In the genomic region with DNA sequence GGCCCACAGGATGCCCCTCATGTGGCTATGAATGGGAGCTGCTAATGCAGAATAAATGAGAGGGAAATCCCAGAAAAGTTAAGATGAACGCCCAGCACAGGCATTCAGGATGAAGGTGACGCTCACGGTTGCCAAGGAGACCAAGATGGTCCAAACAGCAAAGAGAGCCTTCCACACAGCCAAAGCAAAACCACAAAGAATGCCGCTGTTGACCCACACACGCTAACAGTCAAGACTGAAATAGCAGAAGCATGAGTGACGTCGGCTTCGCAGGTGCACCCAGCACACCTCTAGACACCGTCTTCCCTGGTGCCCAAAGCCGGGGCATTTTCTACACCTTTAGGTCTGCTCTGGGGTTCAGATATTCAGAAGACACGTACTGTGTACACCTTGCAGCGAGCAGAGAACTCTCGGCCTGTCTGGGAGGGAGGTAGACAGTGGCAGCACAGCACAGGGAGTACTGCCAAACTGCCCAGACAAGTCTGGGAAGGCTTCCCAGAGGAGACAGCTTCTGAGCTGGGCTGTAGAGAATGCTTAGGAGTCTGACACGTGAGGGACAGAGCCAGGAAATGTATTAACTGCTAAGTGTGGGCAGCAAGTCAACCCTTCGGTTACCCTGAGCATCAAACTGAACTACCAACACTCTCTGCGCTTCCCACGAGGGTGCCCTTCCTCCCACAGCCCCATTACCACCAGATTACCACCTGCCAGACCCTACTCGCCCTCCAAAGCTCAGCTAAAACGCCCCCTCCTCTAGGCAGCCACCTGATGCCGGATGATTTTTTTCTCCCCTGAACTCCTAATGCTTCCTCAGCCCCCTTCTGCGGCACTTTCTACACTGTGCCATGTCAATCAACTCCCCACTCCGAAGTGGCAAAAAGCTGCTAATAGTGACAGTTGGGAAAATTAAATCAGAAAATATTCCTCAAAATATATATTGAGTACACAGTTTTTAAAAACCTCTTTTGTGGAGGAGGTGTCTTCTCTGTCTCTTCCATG, we compare ENCODE assay signal across 8 cellular contexts. TPM values are rescaled to one million over a fixed set of nuclear protein-coding genes. Genes with fewer than 3 reads are reported as not detected.
DNase-seq lines count a peak whose midpoint lies in the region; ATAC-seq and TF ChIP-seq lines count a peak whose summit lies in the region.
"Had no signal": no experiment of that assay in that cellular context is flagged by ENCODE, and none has a peak within 500 bp of the region (broad histone marks: within the 10 kb centered on the region; RNA-seq: fewer than 3 reads in every experiment).

No MANE protein-coding gene starts in this region.

- CTCF ChIA-PET in activated CD8-positive, alpha-beta T cell treated with anti-CD3 and anti-CD28 coated beads for 36 hours (lab: Charles Lee), result interaction anchor here (0.8 to 4.1 kb wide), 5 partner anchors 13 to 50 kb away, joined by 3 to 22 read pairs (median 5); partner anchors contain the start of gene CCDC88C

- no peaks in the 10 kb centered on the region for H3K9me3 Mint-ChIP-seq in activated CD8-positive, alpha-beta T cell treated with anti-CD3 and anti-CD28 coated beads for 36 hours

- no peak for TF ChIP-seq CTCF in LNCaP clone FGC (IDR thresholded peaks at IDR 0.05; ENCODE audit: control insufficient read depth, extremely low read depth, insufficient read depth)
- TF ChIP-seq CTCF in activated CD8-positive, alpha-beta T cell treated with anti-CD3 and anti-CD28 coated beads for 36 hours (IDR thresholded peaks at IDR 0.05), result no peak

- intact Hi-C loops in activated CD8-positive, alpha-beta T cell treated with anti-CD3 and anti-CD28 coated beads for 36 hours (cut with micrococcal nuclease), result loop anchor here (5.0 kb wide), 1 partner anchor 45 kb away; no protein-coding TSS in a partner anchor

- ATAC-seq in GM18520 (IDR thresholded peaks at IDR 0.05; ENCODE audit: unreplicated experiment) (peak; percentile 74), GM21825 (IDR thresholded peaks at IDR 0.05; ENCODE audit: unreplicated experiment) (peak; percentile 63)
- peak; percentile 51 for ATAC-seq in activated CD8-positive, alpha-beta T cell treated with anti-CD3 and anti-CD28 coated beads for 36 hours

- H3K4me1 Mint-ChIP-seq in activated CD8-positive, alpha-beta T cell treated with anti-CD3 and anti-CD28 coated beads for 36 hours (ENCODE audit: low read depth), result peaks cover 94% of the 10 kb centered on the region

- POLR2A ChIA-PET in activated CD8-positive, alpha-beta T cell treated with anti-CD3 and anti-CD28 coated beads for 36 hours (lab: Charles Lee), result interaction anchor here (0.8 to 12.8 kb wide), 8 partner anchors 10 to 51 kb away, joined by 3 to 167 read pairs (median 6); partner anchors contain the start of gene CCDC88C

- peaks cover 4% of the 10 kb centered on the region for H3K36me3 Mint-ChIP-seq in activated CD8-positive, alpha-beta T cell treated with anti-CD3 and anti-CD28 coated beads for 36 hours (ENCODE audit: low read depth)

- H3K27me3 Mint-ChIP-seq in activated CD8-positive, alpha-beta T cell treated with anti-CD3 and anti-CD28 coated beads for 36 hours, result no peaks in the 10 kb centered on the region

- peak; percentile 82 for DNase-seq in LNCaP clone FGC (ENCODE audit: low read depth)
- peak; percentile 82 for DNase-seq in activated CD8-positive, alpha-beta T cell treated with anti-CD3 and anti-CD28 coated beads for 36 hours
- DNase-seq in islet precursor cell, result peak; percentile 91
- DNase-seq in GOT3 (lab: John Stamatoyannopoulos, UW), result no peak
- DNase-seq in OCI-M1 (lab: John Stamatoyannopoulos, UW), result no peak

- peak overlapping the region; percentile 83 for H3K27ac Mint-ChIP-seq in activated CD8-positive, alpha-beta T cell treated with anti-CD3 and anti-CD28 coated beads for 36 hours

- H3K4me3 ChIP-seq in LNCaP clone FGC (ENCODE audit: low read depth, low read length), result no peak overlapping the region
- H3K4me3 ChIP-seq: cardiac muscle cell had no signal

- H3K4me3 Mint-ChIP-seq in activated CD8-positive, alpha-beta T cell treated with anti-CD3 and anti-CD28 coated beads for 36 hours, result peak overlapping the region; percentile 66

RNA-seq across cellular contexts. Expression of gene CCDC88C, which starts 50.1 kb away (rescaled TPM):
- 10 to 100 TPM; 83.6 to 87.8 TPM for total RNA-seq in activated CD8-positive, alpha-beta T cell treated with anti-CD3 and anti-CD28 coated beads for 36 hours

Comparison
In these comparisons a context has a peak if more than half of its experiments do, and no peak if none do; other contexts are left out.
1. DNase-seq: peak in LNCaP clone FGC (single experiment), activated CD8-positive, alpha-beta T cell treated with anti-CD3 and anti-CD28 coated beads for 36 hours (single experiment) and islet precursor cell (single experiment); none in GOT3 (single experiment) and OCI-M1 (single experiment).
2. Peak in every context shown above with its lines, with median percentiles within 50 percentile points of each other: ATAC-seq.